16 cellular contexts compared by ENCODE assay signal in the genomic region with DNA sequence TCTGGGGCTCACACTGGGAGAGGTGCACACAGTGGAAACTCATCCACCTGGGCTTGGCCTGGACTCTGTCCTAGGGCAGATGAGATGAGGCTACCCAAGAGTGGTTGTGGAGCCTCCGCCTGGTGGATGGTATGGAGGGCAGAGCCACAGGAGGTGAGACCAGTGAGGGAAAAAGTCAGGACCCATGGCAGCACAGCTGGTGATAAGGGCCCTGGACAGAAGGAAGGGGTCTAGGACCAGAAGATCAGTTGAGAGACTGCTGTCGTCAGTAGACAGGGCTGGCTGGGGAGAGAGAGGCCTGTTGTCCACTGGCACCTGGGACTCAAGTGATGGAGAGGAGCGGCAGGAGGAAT. TPM values are rescaled to one million over a fixed set of nuclear protein-coding genes. Genes with fewer than 3 reads are reported as not detected.
A peak's percentile ranks its signal among the peaks of the same experiment; 100 is the strongest.
DNase-seq lines count a peak whose midpoint lies in the region; ATAC-seq lines count a peak whose summit lies in the region.
"Had no signal": no experiment of that assay in that cellular context is flagged by ENCODE, and none has a peak within 500 bp of the region (broad histone marks: within the 10 kb centered on the region; RNA-seq: fewer than 3 reads in every experiment).

No MANE protein-coding gene starts in this region.

- ATAC-seq in CD4-positive, CD25-positive, alpha-beta regulatory T cell (ENCODE audit: low read depth in 2 of 2): no peak
- ATAC-seq in activated T-helper 17 cell treated with anti-CD3 and anti-CD28 coated beads, Interleukin-2, amount 50 U/mL, for 72 hours (replicated peaks): peak; percentile 16
- no peak for ATAC-seq in naive thymus-derived CD8-positive, alpha-beta T cell
- ATAC-seq in HG03439 (IDR thresholded peaks at IDR 0.05; ENCODE audit: unreplicated experiment) (no peak), GM19455 (IDR thresholded peaks at IDR 0.05; ENCODE audit: unreplicated experiment) (no peak)
- ATAC-seq: esophagus mucosa had no signal

- no peak overlapping the region for H3K4me3 Mint-ChIP-seq in T-helper 1 cell treated with Interleukin-12 subunit alpha and Interleukin-12 subunit beta and Interleukin-4 antibody, amounts not matched to agents 30 μg/mL and 1 μg/mL, for 36 hours
- H3K4me3 Mint-ChIP-seq in CD4-positive, CD25-positive, alpha-beta regulatory T cell: no peak overlapping the region
- H3K4me3 Mint-ChIP-seq in activated T-helper 17 cell treated with anti-CD3 and anti-CD28 coated beads, Interleukin-2, amount 50 U/mL, for 72 hours: peak overlapping the region; percentile 6
- H3K4me3 Mint-ChIP-seq in naive thymus-derived CD8-positive, alpha-beta T cell: peak overlapping the region in 4 of 10 donors; percentile 12 to 54 (median 19)

- H3K27me3 Mint-ChIP-seq in T-helper 1 cell treated with Interleukin-12 subunit alpha and Interleukin-12 subunit beta and Interleukin-4 antibody, amounts not matched to agents 30 μg/mL and 1 μg/mL, for 36 hours (ENCODE audit: low read depth): no peaks in the 10 kb centered on the region
- no peaks in the 10 kb centered on the region for H3K27me3 Mint-ChIP-seq in CD4-positive, CD25-positive, alpha-beta regulatory T cell
- H3K27me3 Mint-ChIP-seq in activated T-helper 17 cell treated with anti-CD3 and anti-CD28 coated beads, Interleukin-2, amount 50 U/mL, for 72 hours: no peaks in the 10 kb centered on the region
- H3K27me3 Mint-ChIP-seq in naive thymus-derived CD8-positive, alpha-beta T cell: peaks cover 0 to 2% (median 0%) of the 10 kb centered on the region in 5 donors

- DNase-seq in T-helper 1 cell (no peak), NAMALWA (ENCODE audit: low spot score) (no peak)
- DNase-seq in CD4-positive, CD25-positive, alpha-beta regulatory T cell: no peak
- no peak for DNase-seq in naive thymus-derived CD8-positive, alpha-beta T cell
- DNase-seq: amygdala; EL; mesendoderm; NCI-H2107; NCI-H748 treated with DMSO at 0.1 percent for 48 hours; stimulated activated CD4-positive, alpha-beta T cell treated with anti-CD3 and anti-CD28 coated beads, Interleukin-4, amount 100 ng/mL, for 4 hours had no signal

- no peaks in the 10 kb centered on the region for H3K9me3 ChIP-seq in CD4-positive, CD25-positive, alpha-beta regulatory T cell (ENCODE audit: control insufficient read depth in 2 of 2, low read length in 2 of 2)

- peaks cover 25% of the 10 kb centered on the region for H3K4me1 Mint-ChIP-seq in T-helper 1 cell treated with Interleukin-12 subunit alpha and Interleukin-12 subunit beta and Interleukin-4 antibody, amounts not matched to agents 30 μg/mL and 1 μg/mL, for 36 hours (ENCODE audit: low read depth)
- peaks cover 0 to 51% (median 13%) of the 10 kb centered on the region in 4 donors for H3K4me1 Mint-ChIP-seq in CD4-positive, CD25-positive, alpha-beta regulatory T cell
- peaks cover 42% of the 10 kb centered on the region for H3K4me1 Mint-ChIP-seq in activated T-helper 17 cell treated with anti-CD3 and anti-CD28 coated beads, Interleukin-2, amount 50 U/mL, for 72 hours
- peaks cover 35 to 77% (median 60%) of the 10 kb centered on the region in 4 donors for H3K4me1 Mint-ChIP-seq in naive thymus-derived CD8-positive, alpha-beta T cell

- H3K9me3 Mint-ChIP-seq in T-helper 1 cell treated with Interleukin-12 subunit alpha and Interleukin-12 subunit beta and Interleukin-4 antibody, amounts not matched to agents 30 μg/mL and 1 μg/mL, for 36 hours: no peaks in the 10 kb centered on the region
- H3K9me3 Mint-ChIP-seq in CD4-positive, CD25-positive, alpha-beta regulatory T cell: no peaks in the 10 kb centered on the region
- H3K9me3 Mint-ChIP-seq in activated T-helper 17 cell treated with anti-CD3 and anti-CD28 coated beads, Interleukin-2, amount 50 U/mL, for 72 hours: no peaks in the 10 kb centered on the region
- no peaks in the 10 kb centered on the region for H3K9me3 Mint-ChIP-seq in naive thymus-derived CD8-positive, alpha-beta T cell

- H3K27ac Mint-ChIP-seq in T-helper 1 cell treated with Interleukin-12 subunit alpha and Interleukin-12 subunit beta and Interleukin-4 antibody, amounts not matched to agents 30 μg/mL and 1 μg/mL, for 36 hours: peak overlapping the region; percentile 68
- peak overlapping the region in 2 of 3 donors; percentile 74 to 87 for H3K27ac Mint-ChIP-seq in CD4-positive, CD25-positive, alpha-beta regulatory T cell
- peak overlapping the region; percentile 87 for H3K27ac Mint-ChIP-seq in activated T-helper 17 cell treated with anti-CD3 and anti-CD28 coated beads, Interleukin-2, amount 50 U/mL, for 72 hours
- H3K27ac Mint-ChIP-seq in naive thymus-derived CD8-positive, alpha-beta T cell: peak overlapping the region; percentile 78 to 96 (median 88)

- POLR2A ChIA-PET in naive thymus-derived CD8-positive, alpha-beta T cell (lab: Charles Lee): interaction anchor here (0.6 to 22.6 kb wide), 3 partner anchors 10 to 445 kb away, joined by 3 to 734 read pairs (median 83); a partner anchor contains a TSS

- H3K36me3 Mint-ChIP-seq in T-helper 1 cell treated with Interleukin-12 subunit alpha and Interleukin-12 subunit beta and Interleukin-4 antibody, amounts not matched to agents 30 μg/mL and 1 μg/mL, for 36 hours (ENCODE audit: low read depth): peaks cover 78% of the 10 kb centered on the region
- H3K36me3 Mint-ChIP-seq in CD4-positive, CD25-positive, alpha-beta regulatory T cell: peaks cover 53% of the 10 kb centered on the region
- H3K36me3 Mint-ChIP-seq in activated T-helper 17 cell treated with anti-CD3 and anti-CD28 coated beads, Interleukin-2, amount 50 U/mL, for 72 hours (ENCODE audit: low read depth): peaks cover 100% of the 10 kb centered on the region
- peaks cover 6 to 99% (median 34%) of the 10 kb centered on the region in 3 donors for H3K36me3 Mint-ChIP-seq in naive thymus-derived CD8-positive, alpha-beta T cell

- H3K27ac ChIP-seq in CD4-positive, CD25-positive, alpha-beta regulatory T cell (ENCODE audit: insufficient read depth, low read length, poor library complexity, severe bottlenecking): no peak overlapping the region
- H3K27ac ChIP-seq: 22Rv1 had no signal

- peaks cover 99% of the 10 kb centered on the region for H3K36me3 ChIP-seq in CD4-positive, CD25-positive, alpha-beta regulatory T cell (ENCODE audit: control insufficient read depth, insufficient read depth, low read length)

- H3K4me1 ChIP-seq in CD4-positive, CD25-positive, alpha-beta regulatory T cell (ENCODE audit: control insufficient read depth, insufficient read depth, low read length, poor library complexity, severe bottlenecking): peaks cover 8% of the 10 kb centered on the region

- H3K4me3 ChIP-seq in CD4-positive, CD25-positive, alpha-beta regulatory T cell (ENCODE audit: low read depth, low read length): no peak overlapping the region

- no peaks in the 10 kb centered on the region for H3K27me3 ChIP-seq in CD4-positive, CD25-positive, alpha-beta regulatory T cell (ENCODE audit: control insufficient read depth, insufficient read depth, low read length)

RNA-seq across cellular contexts. Expression of a gene that starts 29.8 kb away (rescaled TPM):
- 540 TPM for total RNA-seq in CD4-positive, CD25-positive, alpha-beta regulatory T cell
- 10 to 100 TPM; 30.4 to 36.1 (median 33.0) TPM for polyA plus RNA-seq in CD4-positive, CD25-positive, alpha-beta regulatory T cell
- 100 to 1,000 TPM; 184 to 628 TPM for total RNA-seq in activated T-helper 17 cell treated with anti-CD3 and anti-CD28 coated beads, Interleukin-2, amount 50 U/mL, for 72 hours
- total RNA-seq in naive thymus-derived CD8-positive, alpha-beta T cell: 100 to 1,000 TPM; 384 to 393 TPM
- polyA plus RNA-seq in naive thymus-derived CD8-positive, alpha-beta T cell: 10 to 100 TPM; 37.4 to 92.5 (median 53.2) TPM
